ENCODE assay signal across 8 cellular contexts in the genomic region with DNA sequence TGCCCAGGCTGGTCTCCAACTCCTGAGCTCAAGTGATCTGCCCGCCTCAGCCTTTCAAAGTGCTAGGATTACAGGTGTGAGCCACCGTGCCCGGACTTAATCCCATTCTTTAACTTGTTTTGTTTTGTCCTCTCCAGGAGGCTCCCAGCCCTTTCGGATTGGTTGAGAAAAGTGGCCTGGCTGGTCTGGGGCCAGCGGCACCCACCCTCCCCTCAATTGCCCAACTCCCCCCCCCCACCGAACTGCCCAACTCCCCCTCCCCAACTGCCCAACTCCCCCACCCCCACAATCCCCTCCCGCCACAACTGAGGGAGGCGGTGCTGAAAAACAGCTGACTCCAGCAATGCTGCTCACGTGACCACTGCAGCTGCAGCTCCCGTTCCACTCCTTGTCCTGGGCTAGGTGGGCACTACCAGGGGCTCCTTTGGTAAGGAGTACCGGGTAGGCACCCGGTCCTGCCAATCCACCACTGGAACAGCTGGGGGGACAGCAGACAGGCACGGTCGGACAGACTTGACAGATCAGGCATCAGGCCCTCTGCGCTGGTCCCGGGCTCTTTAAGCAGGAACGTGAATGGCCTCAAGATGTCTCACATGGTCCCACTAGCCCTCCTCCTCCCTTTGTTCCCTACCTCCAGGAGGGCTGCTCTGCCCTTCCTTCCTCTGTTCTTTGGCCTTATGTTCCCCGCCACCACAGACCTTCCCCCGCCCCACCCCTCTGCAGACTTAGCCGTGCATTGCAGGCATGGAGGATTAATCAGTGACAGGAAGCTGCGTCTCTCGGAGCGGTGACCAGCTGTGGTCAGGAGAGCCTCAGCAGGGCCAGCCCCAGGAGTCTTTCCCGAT. TPM values are rescaled to one million over a fixed set of nuclear protein-coding genes. Genes with fewer than 3 reads are reported as not detected.
DNase-seq lines count a peak whose midpoint lies in the region; ATAC-seq and TF ChIP-seq lines count a peak whose summit lies in the region.

A gene (plus strand): TSS at position 720 of the 845 bp plus-strand sequence. CDS start 158 bp downstream, outside the sequence.

- no peaks in the 10 kb centered on the region for H3K79me2 ChIP-seq in parathyroid adenoma

- DNase-seq in GM04503 (ENCODE audit: low read depth) (peak; percentile 5), HL-60 (ENCODE audit: low read depth in 1 of 2, low spot score in 1 of 2) (peak; percentile 66 to 71), astrocyte of the cerebellum (ENCODE audit: low read depth) (peak; percentile 63), left ventricle myocardium superior (peak; percentile 72)

- no peak for TF ChIP-seq CTCF in HL-60 (IDR thresholded peaks at IDR 0.05; ENCODE audit: insufficient read depth, low read length)
- TF ChIP-seq CTCF in astrocyte of the cerebellum (IDR thresholded peaks at IDR 0.05; ENCODE audit: low read depth, low read length, missing control alignments): no peak
- no peak for TF ChIP-seq CTCF in parathyroid adenoma (IDR thresholded peaks at IDR 0.05)

- H3K4me3 ChIP-seq in HL-60 (replicated peaks; ENCODE audit: insufficient read depth, low read length) (peak within 1 kb of the TSS; percentile 11; the same call in 1 of the 2 replicates), astrocyte of the cerebellum (ENCODE audit: low read depth, low read length) (peak within 1 kb of the TSS; percentile 54), parathyroid adenoma (ENCODE audit: low read depth, low read length) (peak within 1 kb of the TSS; percentile 41)

- H3K27me3 ChIP-seq in HL-60 (ENCODE audit: insufficient read depth, poor library complexity, severe bottlenecking): no peaks in the 10 kb centered on the region
- H3K27me3 ChIP-seq in parathyroid adenoma (ENCODE audit: control insufficient read depth, insufficient read depth, low read length): no peaks in the 10 kb centered on the region

- no peaks in the 10 kb centered on the region for H3K36me3 ChIP-seq in parathyroid adenoma (ENCODE audit: control insufficient read depth, insufficient read depth, low read length)

- in situ Hi-C loops in astrocyte of the cerebellum (cut with HindIII; ENCODE audit: low sequenced_read_pairs): no loop called here

- no peak within 1 kb of the TSS for H3K27ac ChIP-seq in HL-60 (replicated peaks)
- H3K27ac ChIP-seq in parathyroid adenoma: peak within 1 kb of the TSS; percentile 61

- peak within 1 kb of the TSS; percentile 91 for H2AFZ ChIP-seq in parathyroid adenoma

- H3K4me1 ChIP-seq in parathyroid adenoma: peaks cover 4% of the 10 kb centered on the region

- ATAC-seq in left ventricle myocardium superior (peak; percentile 85), GM18867 (IDR thresholded peaks at IDR 0.05; ENCODE audit: unreplicated experiment) (no peak), HG03139 (IDR thresholded peaks at IDR 0.05; ENCODE audit: unreplicated experiment) (no peak)

- intact Hi-C loops in left ventricle myocardium superior (cut with micrococcal nuclease): no loop called here

- H3K4me2 ChIP-seq in parathyroid adenoma (ENCODE audit: low read length): peak within 1 kb of the TSS; percentile 75

- no peak within 1 kb of the TSS for H3K9ac ChIP-seq in parathyroid adenoma

- H3K9me3 ChIP-seq in parathyroid adenoma (ENCODE audit: control insufficient read depth, low read length): no peaks in the 10 kb centered on the region

TF ChIP-seq in PFSK-1, 5 proteins besides CTCF, POLR2A, EP300 and RAD21:
- no peak for TF ChIP-seq FOXP2 (optimal IDR thresholded peaks at IDR 0.05; ENCODE audit: borderline replicate concordance, extremely low read depth, extremely low read length, insufficient read depth)
- peak; percentile 34; the same call in 1 of the 2 replicates for TF ChIP-seq POLR2AphosphoS5 (IDR thresholded peaks at IDR 0.05; ENCODE audit: low read depth, low read length)

RNA-seq across cellular contexts. Expression of the gene that starts here (rescaled TPM):
- 7.7 TPM for polyA plus RNA-seq in PFSK-1 (2012; ENCODE audit: insufficient read length, low read depth)
- total RNA-seq in left ventricle myocardium superior: 14.6 TPM

Comparison
In these comparisons a context has a peak if more than half of its experiments do, and no peak if none do; other contexts are left out.
1. DNase-seq: peak in every context shown above with its lines; median percentile 72 in left ventricle myocardium superior; 68 in HL-60; 63 in astrocyte of the cerebellum; 5 in GM04503.